Comparison of ENCODE assay signal across 28 cellular contexts in the genomic region with DNA sequence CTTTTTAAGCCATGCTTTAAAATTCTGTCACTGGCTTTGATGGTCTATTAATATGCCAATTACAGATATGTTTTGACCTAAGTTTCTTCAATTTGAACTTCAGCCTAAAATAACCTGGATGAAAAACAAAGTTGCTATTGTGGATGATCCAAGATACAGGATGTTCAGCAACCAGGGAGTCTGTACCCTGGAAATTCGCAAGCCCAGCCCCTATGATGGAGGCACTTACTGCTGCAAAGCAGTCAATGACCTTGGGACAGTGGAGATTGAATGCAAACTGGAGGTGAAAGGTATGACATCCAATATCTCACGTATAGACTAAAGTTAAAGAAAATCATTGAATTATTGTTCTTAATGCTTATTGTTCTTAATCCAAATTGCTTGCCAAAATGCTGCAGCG. TPM values are rescaled to one million over a fixed set of nuclear protein-coding genes. Genes with fewer than 3 reads are reported as not detected.
"Had no signal": no experiment of that assay in that cellular context is flagged by ENCODE, and none has a peak within 500 bp of the region (broad histone marks: within the 10 kb centered on the region; RNA-seq: fewer than 3 reads in every experiment).

No MANE protein-coding gene starts in this region.

- H3K27me3 ChIP-seq: brain microvascular endothelial cell, cardiac muscle cell, Peyer's patch had no signal

- H3K4me3 ChIP-seq: cardiac muscle cell, Peyer's patch had no signal

- H3K9me3 ChIP-seq: Peyer's patch had no signal

- H3K4me1 ChIP-seq: Peyer's patch had no signal

- H3K36me3 ChIP-seq: brain microvascular endothelial cell, cardiac muscle cell, Peyer's patch had no signal

- DNase-seq: activated B cell treated with CpG ODN at 0.5 μM for 24 hours; activated CD4-positive, alpha-beta T cell treated with anti-CD3 and anti-CD28 coated beads for 1 hour; activated CD4-positive, alpha-beta T cell treated with anti-CD3 and anti-CD28 coated beads, Interleukin-2, amount 10 ng/mL, durations not matched to agents 24 days and 14 days; activated CD4-positive, alpha-beta T cell treated with anti-CD3 and anti-CD28 coated beads, Interleukin-2, amount 50 U/mL, for 48 hours; activated CD8-positive, alpha-beta memory T cell treated with anti-CD3 and anti-CD28 coated beads, Interleukin-2, amount 10 ng/mL, durations not matched to agents 7 days and 5 days; activated effector memory CD4-positive, alpha-beta T cell treated with Interleukin-2 at 50 U/mL for 16 hours; activated naive CD4-positive, alpha-beta T cell treated with Interleukin-2 at 50 U/mL for 16 hours; activated naive CD8-positive, alpha-beta T cell treated with anti-CD3 and anti-CD28 coated beads, Interleukin-2, amount 50 U/mL, for 24 hours; activated T-cell treated with anti-CD3 and anti-CD28 coated beads, Interleukin-2, amount 50 U/mL, for 24 hours; amygdala; brain microvascular endothelial cell; MM.1S; NCI-H1105; NCI-H1436; NCI-H1694 treated with DMSO at 0.1 percent for 48 hours; NCI-H2029 treated with DMSO at 0.1 percent for 48 hours; NCI-H345; NCI-H510A; NCI-H526 treated with DMSO at 0.1 percent for 48 hours; NCI-H82; NK-92 treated with Interleukin-12 subunit alpha and Interleukin-12 subunit beta, amount 100 ng/mL, for 24 hours; OCI-M1; Peyer's patch; SHP77 treated with DMSO at 0.1 percent for 48 hours; T-helper 9 cell had no signal

- ATAC-seq: activated CD8-positive, alpha-beta memory T cell treated with anti-CD3 and anti-CD28 coated beads, Interleukin-2, amount 10 ng/mL, durations not matched to agents 7 days and 5 days; activated naive CD4-positive, alpha-beta T cell treated with anti-CD3 and anti-CD28 coated beads, Interleukin-2, amount 50 U/mL, for 72 hours; activated naive CD8-positive, alpha-beta T cell treated with anti-CD3 and anti-CD28 coated beads, Interleukin-2, amount 50 U/mL, for 24 hours had no signal

RNA-seq across cellular contexts. Expression of a gene that starts 59.0 kb away (rescaled TPM):
- total RNA-seq: astrocyte, cardiac muscle cell, Peyer's patch had no signal
